ENCODE assay signal across 16 cellular contexts in the genomic region with DNA sequence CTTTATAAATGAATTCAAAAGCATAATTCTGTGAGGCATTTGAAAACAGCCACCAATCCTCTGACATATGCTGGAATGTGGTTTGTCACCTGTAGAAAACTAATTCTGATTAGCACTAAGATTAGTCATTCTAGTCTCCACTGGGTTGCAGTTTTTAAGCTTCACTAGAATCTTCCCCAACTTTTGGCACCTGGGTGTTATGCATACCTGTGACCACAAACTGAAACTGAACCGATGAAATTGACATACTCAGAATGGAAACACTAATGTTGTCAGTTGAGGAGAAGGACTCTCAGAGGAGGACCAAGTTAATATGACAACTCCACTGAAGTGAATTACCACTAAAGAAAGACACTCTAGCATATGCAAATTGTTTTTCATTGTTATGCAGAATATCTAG.
DNase-seq lines count a peak whose midpoint lies in the region; ATAC-seq and TF ChIP-seq lines count a peak whose summit lies in the region.
"Had no signal": no experiment of that assay in that cellular context is flagged by ENCODE, and none has a peak within 500 bp of the region (broad histone marks: within the 10 kb centered on the region; RNA-seq: fewer than 3 reads in every experiment).

No MANE protein-coding gene starts in this region.

- no peak overlapping the region for H3K27ac Mint-ChIP-seq in immature natural killer cell

- H3K9me3 Mint-ChIP-seq in immature natural killer cell, result peaks cover 0 to 13% (median 2%) of the 10 kb centered on the region in 6 donors

- H3K4me3 Mint-ChIP-seq in immature natural killer cell, result no peak overlapping the region

- no peaks in the 10 kb centered on the region for H3K27me3 ChIP-seq in foreskin keratinocyte
- H3K27me3 ChIP-seq: BE2C, MG63 had no signal

- DNase-seq in foreskin keratinocyte (peak; percentile 11 to 38), immature natural killer cell (no peak), NCI-H2171 treated with DMSO at 0.1 percent for 48 hours (lab: John Stamatoyannopoulos, UW) (no peak)
- no peak for DNase-seq in stimulated activated CD4-positive, alpha-beta T cell treated with anti-CD3 and anti-CD28 coated beads, Interleukin-2, amount 100 ng/mL, for 48 hours
- DNase-seq: BE2C; dermis blood vessel endothelial cell; DMS 273 treated with DMSO at 0.1 percent for 48 hours; GOT3; left colon; MG63; occipital lobe; stimulated activated CD4-positive, alpha-beta T cell treated with anti-CD3 and anti-CD28 coated beads, Interleukin-4, amount 100 ng/mL, for 4 hours had no signal

- H3K27ac ChIP-seq in foreskin keratinocyte, result no peak overlapping the region
- H3K27ac ChIP-seq: VCaP had no signal

- H3K36me3 Mint-ChIP-seq in immature natural killer cell, result no peaks in the 10 kb centered on the region

- H3K4me1 Mint-ChIP-seq in immature natural killer cell, result no peaks in the 10 kb centered on the region

- no peak for TF ChIP-seq CTCF in foreskin keratinocyte (conservative IDR thresholded peaks at IDR 0.05)

- H3K27me3 Mint-ChIP-seq in immature natural killer cell (ENCODE audit: low read depth in 3 of 3), result peaks cover 0 to 3% (median 0%) of the 10 kb centered on the region in 3 donors

- no peaks in the 10 kb centered on the region for H3K4me1 ChIP-seq in foreskin keratinocyte
- H3K4me1 ChIP-seq: BE2C had no signal

- ATAC-seq in GM18520 (IDR thresholded peaks at IDR 0.05; ENCODE audit: unreplicated experiment), result peak; percentile 83
- ATAC-seq in GM21423 (IDR thresholded peaks at IDR 0.05; ENCODE audit: unreplicated experiment), result peak; percentile 81
- ATAC-seq in HG03159 (IDR thresholded peaks at IDR 0.05; ENCODE audit: unreplicated experiment), result peak; percentile 90
- ATAC-seq in foreskin keratinocyte, result peak; percentile 11
- ATAC-seq: left colon had no signal

Comparison
In these comparisons a context has a peak if more than half of its experiments do, and no peak if none do; other contexts are left out.
1. ATAC-seq: peak in every context shown above with its lines; median percentile 90 in HG03159; 83 in GM18520; 81 in GM21423; 11 in foreskin keratinocyte.
2. DNase-seq: peak in foreskin keratinocyte (2 of 2); none in immature natural killer cell (0 of 3), NCI-H2171 treated with DMSO at 0.1 percent for 48 hours (single experiment) and stimulated activated CD4-positive, alpha-beta T cell treated with anti-CD3 and anti-CD28 coated beads, Interleukin-2, amount 100 ng/mL, for 48 hours (0 of 2).